ENCODE assay signal across 8 cellular contexts in genomic region chr3:25662921-25663320, GRCh38. TPM values are rescaled to one million over a fixed set of nuclear protein-coding genes. Genes with fewer than 3 reads are reported as not detected.
DNase-seq lines count a peak whose midpoint lies in the region; ATAC-seq and TF ChIP-seq lines count a peak whose summit lies in the region.

No MANE protein-coding gene starts in this region.

- H3K4me2 ChIP-seq in SU-DHL-6 (ENCODE audit: low read depth, low read length, poor library complexity, severe bottlenecking), result peak overlapping the region; percentile 72

- DNase-seq in fibroblast of mammary gland (ENCODE audit: low read depth) (no peak), prostate gland (ENCODE audit: low spot score) (no peak), DMS53 (lab: John Stamatoyannopoulos, UW) (no peak), NK-92 (lab: John Stamatoyannopoulos, UW; ENCODE audit: unreplicated experiment) (no peak)

- H3K27me3 ChIP-seq in SU-DHL-6 (ENCODE audit: low read length) (no peaks in the 10 kb centered on the region), prostate gland (replicated peaks; ENCODE audit: insufficient read depth) (no peaks in the 10 kb centered on the region)

- peak overlapping the region; percentile 77 for H3K4me3 ChIP-seq in GM08714 (ENCODE audit: low read length)
- H3K4me3 ChIP-seq in SU-DHL-6 (ENCODE audit: insufficient read depth, low read length, poor library complexity, severe bottlenecking), result peak overlapping the region; percentile 75
- peak overlapping the region; percentile 79 for H3K4me3 ChIP-seq in fibroblast of mammary gland (ENCODE audit: control insufficient read depth, low read depth, low read length)
- peak overlapping the region; percentile 80 to 85 for H3K4me3 ChIP-seq in prostate gland

- no peaks in the 10 kb centered on the region for H3K4me1 ChIP-seq in prostate gland (replicated peaks)

- intact Hi-C loops in prostate gland (cut with DNase I), result no loop called here

- no peaks in the 10 kb centered on the region for H3K9me2 ChIP-seq in SU-DHL-6 (replicated peaks; ENCODE audit: insufficient read depth, low read length)

- H3F3A ChIP-seq in SU-DHL-6 (ENCODE audit: insufficient read depth), result peaks cover 18% of the 10 kb centered on the region; the same call in 1 of the 2 replicates

- no peak for TF ChIP-seq CTCF in SU-DHL-6 (IDR thresholded peaks at IDR 0.05; ENCODE audit: insufficient read depth, low read length, poor library complexity, severe bottlenecking)
- TF ChIP-seq CTCF in fibroblast of mammary gland (conservative IDR thresholded peaks at IDR 0.05; ENCODE audit: control insufficient read depth, insufficient read depth, low read depth, low read length), result no peak
- no peak for TF ChIP-seq CTCF in prostate gland (IDR thresholded peaks at IDR 0.05)

- H2AFZ ChIP-seq in SU-DHL-6 (ENCODE audit: low read depth, low read length, severe bottlenecking), result no peak overlapping the region

- H3K9me3 ChIP-seq in SU-DHL-6 (ENCODE audit: insufficient read depth, low read length) (no peaks in the 10 kb centered on the region), prostate gland (no peaks in the 10 kb centered on the region)

- H4K20me1 ChIP-seq in SU-DHL-6 (ENCODE audit: low read depth, low read length), result peaks cover 35% of the 10 kb centered on the region

- under 1% methylated on average over 4 of the region's 4 CpGs for WGBS in prostate gland

- peak overlapping the region; percentile 75 for H3K9ac ChIP-seq in SU-DHL-6 (ENCODE audit: low read length)

- H3K27ac ChIP-seq in SU-DHL-6 (ENCODE audit: low read depth, low read length) (no peak overlapping the region), prostate gland (peak overlapping the region; percentile 96 to 97)

- H3K79me2 ChIP-seq in SU-DHL-6 (ENCODE audit: insufficient read depth, low read length), result peaks cover 54% of the 10 kb centered on the region

- TF ChIP-seq POLR2A in prostate gland (IDR thresholded peaks at IDR 0.05), result no peak

- ATAC-seq in HG03439 (IDR thresholded peaks at IDR 0.05; ENCODE audit: unreplicated experiment) (no peak), GM21825 (IDR thresholded peaks at IDR 0.05; ENCODE audit: unreplicated experiment) (no peak)

- no peaks in the 10 kb centered on the region for H3K36me3 ChIP-seq in SU-DHL-6 (ENCODE audit: low read length)
- no peaks in the 10 kb centered on the region for H3K36me3 ChIP-seq in prostate gland

RNA-seq across cellular contexts. Expression of gene TOP2B, which starts 1.8 kb away (rescaled TPM):
- 100 to 1,000 TPM in 1 of 2 donors, 10 to 100 TPM in 1; 85.3 to 109 TPM for total RNA-seq in prostate gland
